In genomic region chr14:57182760-57183503, GRCh38 we compare ENCODE assay signal across 9 cellular contexts.
DNase-seq lines count a peak whose midpoint lies in the region; ATAC-seq and TF ChIP-seq lines count a peak whose summit lies in the region.
"Had no signal": no experiment of that assay in that cellular context is flagged by ENCODE, and none has a peak within 500 bp of the region (broad histone marks: within the 10 kb centered on the region; RNA-seq: fewer than 3 reads in every experiment).

No MANE protein-coding gene starts in this region.

- WGBS in testis, 2 donors: 21 to 39% methylated on average over 5 of the region's 5 CpGs

- H3K36me3 Mint-ChIP-seq in activated CD4-positive, alpha-beta T cell treated with anti-CD3 and anti-CD28 coated beads for 36 hours (ENCODE audit: low read depth): no peaks in the 10 kb centered on the region
- H3K36me3 Mint-ChIP-seq in activated naive CD8-positive, alpha-beta T cell treated with anti-CD3 and anti-CD28 coated beads for 36 hours: no peaks in the 10 kb centered on the region
- no peaks in the 10 kb centered on the region for H3K36me3 Mint-ChIP-seq in activated naive CD4-positive, alpha-beta T cell treated with anti-CD3 and anti-CD28 coated beads, Interleukin-2, amount 50 U/mL, for 72 hours

- no peak for TF ChIP-seq POLR2A in testis (IDR thresholded peaks at IDR 0.05)

- intact Hi-C loops in activated CD4-positive, alpha-beta T cell treated with anti-CD3 and anti-CD28 coated beads for 36 hours (cut with DNase I, micrococcal nuclease): loop anchor here (2.0 to 10.0 kb wide), 4 partner anchors 518 to 692 kb away; no protein-coding TSS in a partner anchor
- intact Hi-C loops in testis (cut with DNase I; ENCODE audit: low total_unique reads): no loop called here

- no peaks in the 10 kb centered on the region for H3K9me3 Mint-ChIP-seq in activated CD4-positive, alpha-beta T cell treated with anti-CD3 and anti-CD28 coated beads for 36 hours (ENCODE audit: low read depth)
- H3K9me3 Mint-ChIP-seq in activated naive CD8-positive, alpha-beta T cell treated with anti-CD3 and anti-CD28 coated beads for 36 hours: no peaks in the 10 kb centered on the region
- no peaks in the 10 kb centered on the region for H3K9me3 Mint-ChIP-seq in activated naive CD4-positive, alpha-beta T cell treated with anti-CD3 and anti-CD28 coated beads, Interleukin-2, amount 50 U/mL, for 72 hours

- CTCF ChIA-PET in activated CD4-positive, alpha-beta T cell treated with anti-CD3 and anti-CD28 coated beads for 36 hours (lab: Charles Lee): interaction anchor here (0.6 to 1.0 kb wide), 2 partner anchors 516 to 692 kb away, joined by 3 to 4 read pairs; no protein-coding TSS in a partner anchor

- H3K4me1 ChIP-seq in testis: no peaks in the 10 kb centered on the region

- peak in 1 of 3 experiments; percentile 8 for TF ChIP-seq CTCF in testis (IDR thresholded peaks at IDR 0.05)

- no peak overlapping the region for H3K27ac ChIP-seq in testis
- H3K27ac ChIP-seq: epithelial cell of prostate had no signal

- no peaks in the 10 kb centered on the region for H3K27me3 ChIP-seq in testis

- POLR2A ChIA-PET in activated CD4-positive, alpha-beta T cell treated with anti-CD3 and anti-CD28 coated beads for 36 hours (lab: Charles Lee): no interaction called here

- no peaks in the 10 kb centered on the region for H3K4me1 Mint-ChIP-seq in activated CD4-positive, alpha-beta T cell treated with anti-CD3 and anti-CD28 coated beads for 36 hours
- H3K4me1 Mint-ChIP-seq in activated naive CD8-positive, alpha-beta T cell treated with anti-CD3 and anti-CD28 coated beads for 36 hours: no peaks in the 10 kb centered on the region

- peaks cover 15% of the 10 kb centered on the region for H3K27me3 Mint-ChIP-seq in activated CD4-positive, alpha-beta T cell treated with anti-CD3 and anti-CD28 coated beads for 36 hours
- peaks cover 16% of the 10 kb centered on the region for H3K27me3 Mint-ChIP-seq in activated naive CD8-positive, alpha-beta T cell treated with anti-CD3 and anti-CD28 coated beads for 36 hours

- ATAC-seq in activated CD4-positive, alpha-beta T cell treated with anti-CD3 and anti-CD28 coated beads for 36 hours: no peak
- no peak for ATAC-seq in activated naive CD4-positive, alpha-beta T cell treated with anti-CD3 and anti-CD28 coated beads, Interleukin-2, amount 50 U/mL, for 72 hours
- ATAC-seq in GM21367 (IDR thresholded peaks at IDR 0.05; ENCODE audit: unreplicated experiment): no peak

- no peaks in the 10 kb centered on the region for H3K36me3 ChIP-seq in testis (ENCODE audit: low read depth, missing control alignments)

- H3K9me3 ChIP-seq in testis: no peaks in the 10 kb centered on the region

- no peak overlapping the region for H3K4me3 ChIP-seq in testis

- peak; percentile 29 for DNase-seq in activated CD4-positive, alpha-beta T cell treated with anti-CD3 and anti-CD28 coated beads for 36 hours
- no peak for DNase-seq in activated CD4-positive, alpha-beta T cell treated with anti-CD3 and anti-CD28 coated beads for 4 hours
- DNase-seq in NCI-H2171 (lab: John Stamatoyannopoulos, UW) (peak; percentile 37), dermis blood vessel endothelial cell (peak; percentile 10), testis (peak; percentile 36)
- DNase-seq in activated naive CD8-positive, alpha-beta T cell treated with anti-CD3 and anti-CD28 coated beads for 36 hours: no peak
- no peak for DNase-seq in activated naive CD4-positive, alpha-beta T cell treated with anti-CD3 and anti-CD28 coated beads, Interleukin-2, amount 50 U/mL, for 72 hours (ENCODE audit: low spot score in 2 of 2)

- no peak overlapping the region for H3K27ac Mint-ChIP-seq in activated CD4-positive, alpha-beta T cell treated with anti-CD3 and anti-CD28 coated beads for 36 hours
- no peak overlapping the region for H3K27ac Mint-ChIP-seq in activated naive CD8-positive, alpha-beta T cell treated with anti-CD3 and anti-CD28 coated beads for 36 hours
- no peak overlapping the region for H3K27ac Mint-ChIP-seq in activated naive CD4-positive, alpha-beta T cell treated with anti-CD3 and anti-CD28 coated beads, Interleukin-2, amount 50 U/mL, for 72 hours

- H3K4me3 Mint-ChIP-seq in activated CD4-positive, alpha-beta T cell treated with anti-CD3 and anti-CD28 coated beads for 36 hours: no peak overlapping the region
- no peak overlapping the region for H3K4me3 Mint-ChIP-seq in activated naive CD8-positive, alpha-beta T cell treated with anti-CD3 and anti-CD28 coated beads for 36 hours

Comparison
In these comparisons a context has a peak if more than half of its experiments do, and no peak if none do; other contexts are left out.
1. DNase-seq: peak in activated CD4-positive, alpha-beta T cell treated with anti-CD3 and anti-CD28 coated beads for 36 hours (single experiment), NCI-H2171 (single experiment), dermis blood vessel endothelial cell (single experiment) and testis (single experiment); none in activated CD4-positive, alpha-beta T cell treated with anti-CD3 and anti-CD28 coated beads for 4 hours (0 of 2), activated naive CD8-positive, alpha-beta T cell treated with anti-CD3 and anti-CD28 coated beads for 36 hours (single experiment) and activated naive CD4-positive, alpha-beta T cell treated with anti-CD3 and anti-CD28 coated beads, Interleukin-2, amount 50 U/mL, for 72 hours (0 of 2).